ENCODE assay signal across 21 cellular contexts in genomic region chr3:121462565-121462964, GRCh38.
"Had no signal": no experiment of that assay in that cellular context is flagged by ENCODE, and none has a peak within 500 bp of the region (broad histone marks: within the 10 kb centered on the region; RNA-seq: fewer than 3 reads in every experiment).

No MANE protein-coding gene starts in this region.

- DNase-seq: KBM-7, MG63, NCI-H1092, NCI-H1105 treated with DMSO at 0.1 percent for 48 hours, NCI-H1417 treated with DMSO at 0.1 percent for 48 hours, NCI-H146, NCI-H1694 treated with DMSO at 0.1 percent for 48 hours, NCI-H1930, NCI-H2081, NCI-H2107, NCI-H2227 treated with DMSO at 0.1 percent for 48 hours, NCI-H524, NCI-H526 treated with DMSO at 0.1 percent for 48 hours, NCI-H748 treated with DMSO at 0.1 percent for 48 hours, PC-3, SHP77 had no signal

- H3K27me3 ChIP-seq: MG63, SJSA1 had no signal

- H3K4me1 ChIP-seq: SJSA1 had no signal

- H3K27ac ChIP-seq: HL-60, RWPE1, SJSA1, SK-N-MC had no signal

- H3K9me3 ChIP-seq: SJSA1 had no signal

- H3K4me3 ChIP-seq: MG63, SJSA1, SK-N-MC had no signal

- ATAC-seq: Panc1, PC-3 had no signal
